In the genomic region with DNA sequence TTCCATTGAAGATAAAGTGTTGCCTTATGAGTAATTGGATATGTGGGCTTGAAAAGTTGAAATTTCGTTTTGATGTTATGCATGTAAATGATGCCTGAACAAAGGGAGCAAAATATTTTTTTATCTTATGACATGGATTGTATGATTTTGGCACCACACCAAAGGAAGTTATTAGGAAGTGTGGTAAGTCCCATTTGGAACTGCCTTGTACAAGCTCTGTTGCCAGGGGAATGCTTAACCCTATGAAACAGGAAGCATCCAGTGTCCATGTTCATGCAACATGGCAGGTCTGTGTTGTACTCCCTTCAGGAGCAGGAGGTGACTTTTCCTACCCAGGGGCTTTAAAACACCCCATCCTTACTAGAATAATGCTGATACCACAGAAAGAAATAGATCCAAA, we compare ENCODE assay signal across 25 cellular contexts. TPM values are rescaled to one million over a fixed set of nuclear protein-coding genes. Genes with fewer than 3 reads are reported as not detected.
DNase-seq lines count a peak whose midpoint lies in the region; ATAC-seq, FAIRE-seq and TF ChIP-seq lines count a peak whose summit lies in the region.
"Had no signal": no experiment of that assay in that cellular context is flagged by ENCODE, and none has a peak within 500 bp of the region (broad histone marks: within the 10 kb centered on the region; RNA-seq: fewer than 3 reads in every experiment).

No MANE protein-coding gene starts in this region.

- H3K36me3 ChIP-seq in astrocyte (ENCODE audit: insufficient read depth, low read length) = no peaks in the 10 kb centered on the region
- no peaks in the 10 kb centered on the region for H3K36me3 ChIP-seq in psoas muscle (ENCODE audit: insufficient read depth in 1 of 2, low read depth in 1 of 2)
- no peaks in the 10 kb centered on the region for H3K36me3 ChIP-seq in CD4-positive, alpha-beta memory T cell (ENCODE audit: insufficient read depth, low read length)
- H3K36me3 ChIP-seq: BLaER1 had no signal

- H3K9ac ChIP-seq in astrocyte (ENCODE audit: low read length) = no peak overlapping the region
- H3K9ac ChIP-seq: BLaER1, GM23248 had no signal

- H3K9me3 ChIP-seq in A549 = no peaks in the 10 kb centered on the region
- H3K9me3 ChIP-seq in astrocyte (ENCODE audit: insufficient read depth, low read depth, low read length) = no peaks in the 10 kb centered on the region
- H3K9me3 ChIP-seq in psoas muscle = no peaks in the 10 kb centered on the region
- H3K9me3 ChIP-seq in CD4-positive, alpha-beta memory T cell (ENCODE audit: control insufficient read depth in 1 of 2, low read length in 2 of 2) = no peaks in the 10 kb centered on the region
- H3K9me3 ChIP-seq: BLaER1 had no signal

- peak; percentile 13 for FAIRE-seq in A549 (lab: Jason Lieb, UNC)
- peak; percentile 94 for FAIRE-seq in astrocyte (lab: Jason Lieb, UNC)
- FAIRE-seq: D721Med, GM12878, GM19239, H1 had no signal

- no peak overlapping the region for H3K4me3 ChIP-seq in A549
- H3K4me3 ChIP-seq in astrocyte (ENCODE audit: insufficient read depth, low read depth, low read length) = no peak overlapping the region
- no peak overlapping the region for H3K4me3 ChIP-seq in fibroblast of pulmonary artery (replicated peaks; ENCODE audit: low read depth, low read length)
- H3K4me3 ChIP-seq in psoas muscle = no peak overlapping the region
- H3K4me3 ChIP-seq in CD4-positive, alpha-beta memory T cell (ENCODE audit: low read length in 2 of 2) = no peak overlapping the region
- H3K4me3 ChIP-seq: BLaER1, GM12878, GM23248 had no signal

- H4K20me1 ChIP-seq in astrocyte (ENCODE audit: insufficient read depth, low read length) = no peaks in the 10 kb centered on the region
- H4K20me1 ChIP-seq: BLaER1 had no signal

- TF ChIP-seq RAD21 in A549 (conservative IDR thresholded peaks at IDR 0.05 in 1 of 2, IDR thresholded peaks at IDR 0.05 in 1 of 2) = no peak

- intact Hi-C loops in psoas muscle (cut with DNase I) = loop anchor here in 1 of 2 donors (10.0 kb wide), 1 partner anchor 1220 kb away; no protein-coding TSS in a partner anchor
- intact Hi-C loops in CD4-positive, alpha-beta memory T cell (cut with micrococcal nuclease) = loop anchor here (1.0 kb wide), 1 partner anchor 1217 kb away; no protein-coding TSS in a partner anchor
- intact Hi-C loops in activated CD4-positive, alpha-beta memory T cell treated with anti-CD3 and anti-CD28 coated beads for 36 hours (cut with micrococcal nuclease) = no loop called here

- H3K79me2 ChIP-seq in astrocyte (ENCODE audit: insufficient read depth, low read length) = no peaks in the 10 kb centered on the region

- WGBS in A549 (ENCODE audit: missing lambda C conversion rate) = 0% methylated on average over 1 of the region's 1 CpG
- 16 to 43% (median 32%) methylated on average over 1 of the region's 1 CpG for WGBS in psoas muscle, 3 donors

- H3K36me3 Mint-ChIP-seq in astrocyte (ENCODE audit: low read depth, unreplicated experiment) = no peaks in the 10 kb centered on the region
- H3K36me3 Mint-ChIP-seq in CD4-positive, alpha-beta memory T cell = no peaks in the 10 kb centered on the region
- no peaks in the 10 kb centered on the region for H3K36me3 Mint-ChIP-seq in activated CD4-positive, alpha-beta memory T cell treated with anti-CD3 and anti-CD28 coated beads for 36 hours
- H3K36me3 Mint-ChIP-seq: CD4-positive, CD25-positive, alpha-beta regulatory T cell; CD8-positive, alpha-beta memory T cell had no signal

- ATAC-seq in A549 = no peak
- ATAC-seq in psoas muscle = no peak
- ATAC-seq: GM12878 had no signal

- H3K4me1 Mint-ChIP-seq in astrocyte (ENCODE audit: low read depth, unreplicated experiment) = peaks cover 3% of the 10 kb centered on the region
- H3K4me1 Mint-ChIP-seq in CD4-positive, alpha-beta memory T cell = no peaks in the 10 kb centered on the region
- no peaks in the 10 kb centered on the region for H3K4me1 Mint-ChIP-seq in activated CD4-positive, alpha-beta memory T cell treated with anti-CD3 and anti-CD28 coated beads for 36 hours (ENCODE audit: low read depth)
- H3K4me1 Mint-ChIP-seq: CD8-positive, alpha-beta memory T cell had no signal

- H3K27ac ChIP-seq in A549 (no peak overlapping the region), astrocyte (ENCODE audit: low read depth, low read length) (no peak overlapping the region), psoas muscle (peak overlapping the region; percentile 69)
- H3K27ac ChIP-seq in CD4-positive, alpha-beta memory T cell (ENCODE audit: low read depth, low read length) = no peak overlapping the region
- H3K27ac ChIP-seq: BLaER1, C4-2B, GM23248 had no signal

- H3K4me2 ChIP-seq in A549 = no peak overlapping the region
- no peak overlapping the region for H3K4me2 ChIP-seq in astrocyte (ENCODE audit: low read length)
- H3K4me2 ChIP-seq: BLaER1 had no signal

- CTCF ChIA-PET in A549 (lab: Yijun Ruan, JAX) = interaction anchor here (0.6 to 1.5 kb wide), 5 partner anchors 18 to 1221 kb away, joined by 3 to 6 read pairs (median 3); no protein-coding TSS in a partner anchor
- CTCF ChIA-PET in CD4-positive, alpha-beta memory T cell (lab: Charles Lee; ENCODE audit: partially characterized antibody) = interaction anchor here (1.1 to 1.6 kb wide), 4 partner anchors 389 to 1225 kb away, joined by 3 to 7 read pairs (median 4); no protein-coding TSS in a partner anchor
- CTCF ChIA-PET in activated CD4-positive, alpha-beta memory T cell treated with anti-CD3 and anti-CD28 coated beads for 36 hours (lab: Charles Lee) = interaction anchor here (1.0 to 1.3 kb wide), 2 partner anchors 1215 to 1217 kb away, joined by 3 to 5 read pairs; no protein-coding TSS in a partner anchor

- H3K27me3 Mint-ChIP-seq in astrocyte (ENCODE audit: low read depth, unreplicated experiment) = no peaks in the 10 kb centered on the region
- H3K27me3 Mint-ChIP-seq in CD4-positive, alpha-beta memory T cell = peaks cover 3 to 9% of the 10 kb centered on the region in 2 donors
- peaks cover 1% of the 10 kb centered on the region for H3K27me3 Mint-ChIP-seq in activated CD4-positive, alpha-beta memory T cell treated with anti-CD3 and anti-CD28 coated beads for 36 hours

- H3K27ac Mint-ChIP-seq in astrocyte (ENCODE audit: unreplicated experiment) = no peak overlapping the region
- H3K27ac Mint-ChIP-seq in CD4-positive, alpha-beta memory T cell = no peak overlapping the region
- H3K27ac Mint-ChIP-seq in activated CD4-positive, alpha-beta memory T cell treated with anti-CD3 and anti-CD28 coated beads for 36 hours = no peak overlapping the region
- H3K27ac Mint-ChIP-seq: CD4-positive, CD25-positive, alpha-beta regulatory T cell; CD8-positive, alpha-beta memory T cell had no signal

- POLR2A ChIA-PET in A549 (lab: Yijun Ruan, JAX) = no interaction called here
- POLR2A ChIA-PET in CD4-positive, alpha-beta memory T cell (lab: Charles Lee; ENCODE audit: partially characterized antibody) = no interaction called here
- POLR2A ChIA-PET in activated CD4-positive, alpha-beta memory T cell treated with anti-CD3 and anti-CD28 coated beads for 36 hours (lab: Charles Lee) = no interaction called here

- H3K4me1 ChIP-seq in A549 = no peaks in the 10 kb centered on the region
- no peaks in the 10 kb centered on the region for H3K4me1 ChIP-seq in astrocyte (ENCODE audit: insufficient read depth, low read length)
- peaks cover 27% of the 10 kb centered on the region for H3K4me1 ChIP-seq in psoas muscle
- H3K4me1 ChIP-seq in CD4-positive, alpha-beta memory T cell (ENCODE audit: insufficient read depth, low read length) = no peaks in the 10 kb centered on the region

- H3K9me3 Mint-ChIP-seq in astrocyte (ENCODE audit: unreplicated experiment) = no peaks in the 10 kb centered on the region
- H3K9me3 Mint-ChIP-seq in CD4-positive, alpha-beta memory T cell = no peaks in the 10 kb centered on the region
- H3K9me3 Mint-ChIP-seq in activated CD4-positive, alpha-beta memory T cell treated with anti-CD3 and anti-CD28 coated beads for 36 hours = no peaks in the 10 kb centered on the region
- H3K9me3 Mint-ChIP-seq: CD4-positive, CD25-positive, alpha-beta regulatory T cell; CD8-positive, alpha-beta memory T cell had no signal

- no peak for TF ChIP-seq EP300 in A549 (IDR thresholded peaks at IDR 0.05)

- H3K27me3 ChIP-seq in astrocyte (ENCODE audit: insufficient read depth, low read length) = no peaks in the 10 kb centered on the region
- peaks cover 0 to 5% (median 0%) of the 10 kb centered on the region in 3 donors for H3K27me3 ChIP-seq in psoas muscle (ENCODE audit: insufficient read depth in 3 of 3, low read length in 2 of 3)
- no peaks in the 10 kb centered on the region for H3K27me3 ChIP-seq in CD4-positive, alpha-beta memory T cell (ENCODE audit: insufficient read depth, low read length)
- H3K27me3 ChIP-seq: BLaER1 had no signal

- no peak overlapping the region for H2AFZ ChIP-seq in astrocyte (ENCODE audit: low read depth, low read length)
- H2AFZ ChIP-seq: GM23248 had no signal

- TF ChIP-seq CTCF in A549 (IDR thresholded peaks at IDR 0.05) (no peak), astrocyte (IDR thresholded peaks at IDR 0.05; ENCODE audit: insufficient read depth, low read depth, low read length) (no peak), fibroblast of pulmonary artery (IDR thresholded peaks at IDR 0.05; ENCODE audit: low read length, missing control alignments) (no peak), psoas muscle (IDR thresholded peaks at IDR 0.05) (no peak)

- TF ChIP-seq POLR2A in A549 (IDR thresholded peaks at IDR 0.05; ENCODE audit: low read length) = no peak

- DNase-seq in A549 (ENCODE audit: low read depth in 1 of 2, low spot score in 1 of 2) = no peak
- DNase-seq in astrocyte (ENCODE audit: low read depth) = no peak
- DNase-seq in fibroblast of pulmonary artery (ENCODE audit: low read depth) = peak; percentile 22
- DNase-seq in psoas muscle = no peak
- DNase-seq in CD4-positive, alpha-beta memory T cell = no peak
- no peak for DNase-seq in activated CD4-positive, alpha-beta memory T cell treated with anti-CD3 and anti-CD28 coated beads for 36 hours
- DNase-seq in activated naive CD4-positive, alpha-beta T cell (lab: John Stamatoyannopoulos, UW) = no peak
- DNase-seq in LoVo (ENCODE audit: low spot score) = no peak
- DNase-seq: 8988T; CD4-positive, CD25-positive, alpha-beta regulatory T cell; CD8-positive, alpha-beta memory T cell; DMS 273 treated with DMSO at 0.1 percent for 48 hours; DMS79; EL; GDM1; GM23248; H7; HCEC 1CT had no signal

- H3K4me3 Mint-ChIP-seq in astrocyte (ENCODE audit: unreplicated experiment) = no peak overlapping the region
- no peak overlapping the region for H3K4me3 Mint-ChIP-seq in CD4-positive, alpha-beta memory T cell
- no peak overlapping the region for H3K4me3 Mint-ChIP-seq in activated CD4-positive, alpha-beta memory T cell treated with anti-CD3 and anti-CD28 coated beads for 36 hours
- H3K4me3 Mint-ChIP-seq: CD4-positive, CD25-positive, alpha-beta regulatory T cell; CD8-positive, alpha-beta memory T cell had no signal

RNA-seq across cellular contexts. Expression of a gene that starts 13.2 kb away (rescaled TPM):
- 0.23 TPM in 1 of 2 replicates, not detected in the other for polyA plus RNA-seq in A549 (2011; rRNA removed)
- not detected in 2 replicates for polyA plus RNA-seq in A549 (2012; cell fraction: cytosol; rRNA removed)
- polyA plus RNA-seq in A549 (2012; cell fraction: nucleus; rRNA removed) = not detected in 2 replicates
- 0.13 TPM in 1 of 3 replicates, not detected in the others for polyA plus RNA-seq in A549 (2017; fragmentation: RNase III; extraction: RNeasy Plus Mini Kit Qiagen cat#74134 plus additional on column Dnase treatment)
- polyA minus RNA-seq in A549 (2011; rRNA and poly(A)+ RNA removed) = not detected in 2 replicates
- total RNA-seq in astrocyte = not detected in 2 replicates
- 100 to 1,000 TPM; 273 to 863 (median 490) TPM for total RNA-seq in psoas muscle
- polyA plus RNA-seq in psoas muscle = 100 to 1,000 TPM; 207 to 471 (median 427) TPM
- total RNA-seq in CD4-positive, alpha-beta memory T cell = not detected
- polyA plus RNA-seq in CD4-positive, alpha-beta memory T cell = not detected
- not detected for total RNA-seq in activated CD4-positive, alpha-beta memory T cell treated with anti-CD3 and anti-CD28 coated beads for 36 hours
- total RNA-seq: A673; CD4-positive, CD25-positive, alpha-beta regulatory T cell; CD8-positive, alpha-beta memory T cell; GM12878; GM23248; H1 had no signal
- polyA plus RNA-seq: CD4-positive, CD25-positive, alpha-beta regulatory T cell; CD8-positive, alpha-beta memory T cell; GM23248; H1 had no signal

Comparison
In these comparisons a context has a peak if more than half of its experiments do, and no peak if none do; other contexts are left out.
1. RNA of a gene that starts 13.2 kb away (total RNA-seq): 273 to 863 TPM in psoas muscle; not detected in astrocyte, not detected in CD4-positive, alpha-beta memory T cell and not detected in activated CD4-positive, alpha-beta memory T cell treated with anti-CD3 and anti-CD28 coated beads for 36 hours; every median in the first group is over 100 times any median in the second.